Comparison of ENCODE assay signal across 8 cellular contexts in the genomic region with DNA sequence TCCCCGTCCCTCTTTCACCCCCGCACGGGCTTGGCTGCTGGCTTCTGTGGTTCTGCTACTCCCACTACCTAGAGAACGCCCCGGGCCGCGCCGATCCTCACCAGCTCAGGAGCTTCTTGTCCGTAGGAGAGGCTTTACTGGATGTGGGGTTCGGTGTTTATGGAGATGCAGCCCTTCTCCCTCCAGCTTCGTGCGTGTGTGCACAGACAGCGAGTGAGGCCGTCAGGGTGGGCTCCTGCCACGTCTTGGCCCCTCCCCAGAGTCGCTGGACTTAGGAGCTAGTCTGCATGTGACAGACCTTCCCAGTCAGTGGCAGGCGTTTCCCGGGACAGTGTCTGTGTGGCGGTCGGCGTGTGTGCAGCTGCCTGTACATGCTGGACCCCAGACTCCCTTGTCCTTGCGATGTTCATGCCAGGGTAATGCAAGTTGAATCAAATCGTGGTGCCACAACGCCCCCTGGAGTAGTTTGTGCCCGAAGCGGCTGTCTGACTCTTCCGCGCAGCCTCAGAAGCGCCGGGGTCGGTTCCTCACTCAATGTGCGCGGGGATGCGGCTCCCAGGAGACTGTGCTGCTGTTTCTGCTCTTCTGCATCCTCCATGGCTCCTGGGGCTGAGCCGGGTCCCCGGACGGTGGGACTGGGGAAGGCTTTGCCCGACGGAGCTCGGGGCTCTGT. TPM values are rescaled to one million over a fixed set of nuclear protein-coding genes. Genes with fewer than 3 reads are reported as not detected.
DNase-seq lines count a peak whose midpoint lies in the region; ATAC-seq and TF ChIP-seq lines count a peak whose summit lies in the region.
"Not testable (repeated sequence)": the region's sequence is repeated elsewhere in the genome, so short reads cannot be mapped to it uniquely, and the experiment has no call there.
"Had no signal": no experiment of that assay in that cellular context is flagged by ENCODE, and none has a peak within 500 bp of the region (broad histone marks: within the 10 kb centered on the region; RNA-seq: fewer than 3 reads in every experiment).

No MANE protein-coding gene starts in this region.

- H3K9me3 Mint-ChIP-seq in activated B cell treated with CpG ODN at 0.5 μM for 24 hours; activated naive CD8-positive, alpha-beta T cell treated with anti-CD3 and anti-CD28 coated beads, Interleukin-2, amount 10 ng/mL, durations not matched to agents 7 days and 5 days; glutamatergic neuron (ENCODE audit: unreplicated experiment); stimulated activated naive B cell treated with anti-CD40 and anti-IgM and Interleukin-4, amounts not matched to agents 10 μg/mL and 1 μg/mL and 100 μg/mL, for 72 hours: not testable (repeated sequence)

- POLR2A ChIA-PET in activated B cell treated with CpG ODN at 0.5 μM for 24 hours (lab: Charles Lee); activated naive CD8-positive, alpha-beta T cell treated with anti-CD3 and anti-CD28 coated beads, Interleukin-2, amount 10 ng/mL, durations not matched to agents 7 days and 5 days (lab: Charles Lee): not testable (repeated sequence)

- not testable (repeated sequence) for H3K4me3 Mint-ChIP-seq in activated B cell treated with CpG ODN at 0.5 μM for 24 hours; activated naive CD8-positive, alpha-beta T cell treated with anti-CD3 and anti-CD28 coated beads, Interleukin-2, amount 10 ng/mL, durations not matched to agents 7 days and 5 days; glutamatergic neuron (ENCODE audit: unreplicated experiment); stimulated activated naive B cell treated with anti-CD40 and anti-IgM and Interleukin-4, amounts not matched to agents 10 μg/mL and 1 μg/mL and 100 μg/mL, for 72 hours

- not testable (repeated sequence) for H3K27ac Mint-ChIP-seq in activated B cell treated with CpG ODN at 0.5 μM for 24 hours; activated naive CD8-positive, alpha-beta T cell treated with anti-CD3 and anti-CD28 coated beads, Interleukin-2, amount 10 ng/mL, durations not matched to agents 7 days and 5 days; stimulated activated naive B cell treated with anti-CD40 and anti-IgM and Interleukin-4, amounts not matched to agents 10 μg/mL and 1 μg/mL and 100 μg/mL, for 72 hours
- H3K27ac Mint-ChIP-seq in glutamatergic neuron (ENCODE audit: unreplicated experiment), result peak overlapping the region; percentile 48

- intact Hi-C loops in activated B cell treated with CpG ODN at 0.5 μM for 24 hours (cut with micrococcal nuclease), result loop anchor here (10.0 kb wide), 1 partner anchor 495 kb away; no protein-coding TSS in a partner anchor

- not testable (repeated sequence) for H2AFZ ChIP-seq in DND-41 (ENCODE audit: low read depth, low read length)

- H3K4me2 ChIP-seq in DND-41 (ENCODE audit: insufficient read depth, low read length), result not testable (repeated sequence)

- H3K4me3 ChIP-seq in DND-41 (ENCODE audit: low read depth in 1 of 2, low read length in 2 of 2), result not testable (repeated sequence)

- not testable (repeated sequence) for H3K79me2 ChIP-seq in DND-41 (ENCODE audit: insufficient read depth, low read length)

- ATAC-seq in DND-41 (ENCODE audit: insufficient read depth, low read depth) (peak; percentile 56), HG02642 (IDR thresholded peaks at IDR 0.05; ENCODE audit: poor library complexity, unreplicated experiment) (peak; percentile 33), activated B cell treated with CpG ODN at 0.5 μM for 24 hours (ENCODE audit: low read depth) (peak; percentile 56)
- ATAC-seq in activated naive CD8-positive, alpha-beta T cell treated with anti-CD3 and anti-CD28 coated beads, Interleukin-2, amount 10 ng/mL, durations not matched to agents 7 days and 5 days (ENCODE audit: low read depth), result peak; percentile 48
- ATAC-seq in stimulated activated naive B cell treated with anti-CD40 and anti-IgM and Interleukin-4, amounts not matched to agents 10 μg/mL and 1 μg/mL and 100 μg/mL, for 72 hours (replicated peaks), result peak; percentile 87 to 88

- not testable (repeated sequence) for H3K36me3 ChIP-seq in DND-41 (ENCODE audit: insufficient read depth, low read length)

- TF ChIP-seq CTCF in DND-41 (IDR thresholded peaks at IDR 0.05; ENCODE audit: borderline replicate concordance, extremely low read depth, low read length, poor library complexity, severe bottlenecking); activated B cell treated with CpG ODN at 0.5 μM for 24 hours (IDR thresholded peaks at IDR 0.05); glutamatergic neuron (IDR thresholded peaks at IDR 0.05; ENCODE audit: partially characterized antibody, unreplicated experiment): not testable (repeated sequence)

- CTCF ChIA-PET in activated B cell treated with CpG ODN at 0.5 μM for 24 hours (lab: Charles Lee), result not testable (repeated sequence)

- H3K4me1 ChIP-seq in DND-41 (ENCODE audit: insufficient read depth, low read length), result not testable (repeated sequence)

- H3K27ac ChIP-seq in DND-41 (ENCODE audit: low read length), result not testable (repeated sequence)

- not testable (repeated sequence) for H3K4me1 Mint-ChIP-seq in activated B cell treated with CpG ODN at 0.5 μM for 24 hours; activated naive CD8-positive, alpha-beta T cell treated with anti-CD3 and anti-CD28 coated beads, Interleukin-2, amount 10 ng/mL, durations not matched to agents 7 days and 5 days; glutamatergic neuron (ENCODE audit: low read depth, unreplicated experiment); stimulated activated naive B cell treated with anti-CD40 and anti-IgM and Interleukin-4, amounts not matched to agents 10 μg/mL and 1 μg/mL and 100 μg/mL, for 72 hours

- not testable (repeated sequence) for H3K27me3 ChIP-seq in DND-41 (ENCODE audit: insufficient read depth, low read length, poor library complexity)

- not testable (repeated sequence) for H3K27me3 Mint-ChIP-seq in activated B cell treated with CpG ODN at 0.5 μM for 24 hours; activated naive CD8-positive, alpha-beta T cell treated with anti-CD3 and anti-CD28 coated beads, Interleukin-2, amount 10 ng/mL, durations not matched to agents 7 days and 5 days; glutamatergic neuron (ENCODE audit: unreplicated experiment); stimulated activated naive B cell treated with anti-CD40 and anti-IgM and Interleukin-4, amounts not matched to agents 10 μg/mL and 1 μg/mL and 100 μg/mL, for 72 hours

- not testable (repeated sequence) for H3K9ac ChIP-seq in DND-41 (ENCODE audit: low read depth, low read length)

- H4K20me1 ChIP-seq in DND-41 (ENCODE audit: insufficient read depth, low read length), result not testable (repeated sequence)

- H3K36me3 Mint-ChIP-seq in activated B cell treated with CpG ODN at 0.5 μM for 24 hours (ENCODE audit: low read depth), result peaks cover 17% of the 10 kb centered on the region
- H3K36me3 Mint-ChIP-seq in activated naive CD8-positive, alpha-beta T cell treated with anti-CD3 and anti-CD28 coated beads, Interleukin-2, amount 10 ng/mL, durations not matched to agents 7 days and 5 days; glutamatergic neuron (ENCODE audit: unreplicated experiment): not testable (repeated sequence)
- peaks cover 3 to 12% of the 10 kb centered on the region in 2 donors for H3K36me3 Mint-ChIP-seq in stimulated activated naive B cell treated with anti-CD40 and anti-IgM and Interleukin-4, amounts not matched to agents 10 μg/mL and 1 μg/mL and 100 μg/mL, for 72 hours

- not testable (repeated sequence) for H3K9me3 ChIP-seq in DND-41 (ENCODE audit: insufficient read depth, low read length, severe bottlenecking)

- not testable (repeated sequence) for DNase-seq in DND-41; activated B cell treated with CpG ODN at 0.5 μM for 24 hours; activated naive CD8-positive, alpha-beta T cell treated with anti-CD3 and anti-CD28 coated beads, Interleukin-2, amount 10 ng/mL, durations not matched to agents 7 days and 5 days; glutamatergic neuron; stimulated activated naive B cell treated with anti-CD40 and anti-IgM and Interleukin-4, amounts not matched to agents 10 μg/mL and 1 μg/mL and 100 μg/mL, for 72 hours
- peak; percentile 5 for DNase-seq in mesenteric fat pad (ENCODE audit: low spot score)

RNA-seq across cellular contexts. Expression of a gene that starts 32.6 kb away (rescaled TPM):
- not detected in 2 replicates for total RNA-seq in activated B cell treated with CpG ODN at 0.5 μM for 24 hours
- total RNA-seq in activated naive CD8-positive, alpha-beta T cell treated with anti-CD3 and anti-CD28 coated beads, Interleukin-2, amount 10 ng/mL, durations not matched to agents 7 days and 5 days, result not detected
- not detected for total RNA-seq in glutamatergic neuron (ENCODE audit: unreplicated experiment)
- total RNA-seq in mesenteric fat pad, result not detected
- total RNA-seq: A673 had no signal

Comparison
In these comparisons a context has a peak if more than half of its experiments do, and no peak if none do; other contexts are left out.
1. ATAC-seq: peak in every context shown above with its lines; median percentile 88 in stimulated activated naive B cell treated with anti-CD40 and anti-IgM and Interleukin-4, amounts not matched to agents 10 μg/mL and 1 μg/mL and 100 μg/mL, for 72 hours; 56 in DND-41; 56 in activated B cell treated with CpG ODN at 0.5 μM for 24 hours; 48 in activated naive CD8-positive, alpha-beta T cell treated with anti-CD3 and anti-CD28 coated beads, Interleukin-2, amount 10 ng/mL, durations not matched to agents 7 days and 5 days; 33 in HG02642.